Comparison of ENCODE assay signal across 34 cellular contexts in the genomic region with DNA sequence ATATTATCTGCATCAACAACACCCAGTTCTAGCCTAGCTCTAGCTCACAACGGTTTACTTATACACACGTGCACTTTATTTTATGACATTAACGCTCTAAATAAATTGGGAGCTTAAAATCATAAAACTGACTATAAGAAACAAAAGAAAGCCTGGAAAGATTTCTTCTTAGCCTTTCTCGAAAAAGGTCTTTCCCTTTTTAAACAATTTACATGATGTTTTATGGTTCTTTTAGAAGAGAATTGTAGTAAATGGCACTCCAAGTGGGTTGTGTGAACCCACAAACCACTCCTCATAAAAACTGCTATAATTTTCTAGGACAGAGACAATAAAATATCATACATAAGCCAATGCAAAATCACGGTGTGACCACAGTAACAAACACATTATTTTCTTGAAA.
"Had no signal": no experiment of that assay in that cellular context is flagged by ENCODE, and none has a peak within 500 bp of the region (broad histone marks: within the 10 kb centered on the region; RNA-seq: fewer than 3 reads in every experiment).

No MANE protein-coding gene starts in this region.

- H3K4me3 ChIP-seq: ascending aorta, cardiac muscle cell had no signal

- H3K4me1 ChIP-seq: ascending aorta had no signal

- H3K27me3 Mint-ChIP-seq: activated B cell treated with CpG ODN at 0.5 μM for 24 hours; activated CD4-positive, alpha-beta memory T cell treated with anti-CD3 and anti-CD28 coated beads for 36 hours; activated CD4-positive, alpha-beta T cell treated with anti-CD3 and anti-CD28 coated beads, Interleukin-2, amount 10 ng/mL, durations not matched to agents 24 days and 14 days; activated CD8-positive, alpha-beta T cell treated with anti-CD3 and anti-CD28 coated beads for 36 hours; activated naive CD4-positive, alpha-beta T cell treated with anti-CD3 and anti-CD28 coated beads, Interleukin-2, amount 10 ng/mL, durations not matched to agents 7 days and 5 days; activated naive CD4-positive, alpha-beta T cell treated with anti-CD3 and anti-CD28 coated beads, Interleukin-2, amount 50 U/mL, for 24 hours; activated naive CD8-positive, alpha-beta T cell; activated naive CD8-positive, alpha-beta T cell treated with anti-CD3 and anti-CD28 coated beads, Interleukin-2, amount 10 ng/mL, durations not matched to agents 7 days and 5 days; activated naive CD8-positive, alpha-beta T cell treated with anti-CD3 and anti-CD28 coated beads, Interleukin-2, amount 50 U/mL, for 24 hours; brain had no signal

- H3K9me3 Mint-ChIP-seq: activated B cell treated with CpG ODN at 0.5 μM for 24 hours; activated CD4-positive, alpha-beta memory T cell treated with anti-CD3 and anti-CD28 coated beads for 36 hours; activated CD4-positive, alpha-beta T cell treated with anti-CD3 and anti-CD28 coated beads, Interleukin-2, amount 10 ng/mL, durations not matched to agents 24 days and 14 days; activated CD8-positive, alpha-beta T cell treated with anti-CD3 and anti-CD28 coated beads for 36 hours; activated naive CD4-positive, alpha-beta T cell treated with anti-CD3 and anti-CD28 coated beads, Interleukin-2, amount 10 ng/mL, durations not matched to agents 7 days and 5 days; activated naive CD4-positive, alpha-beta T cell treated with anti-CD3 and anti-CD28 coated beads, Interleukin-2, amount 50 U/mL, for 24 hours; activated naive CD8-positive, alpha-beta T cell treated with anti-CD3 and anti-CD28 coated beads, Interleukin-2, amount 10 ng/mL, durations not matched to agents 7 days and 5 days; activated naive CD8-positive, alpha-beta T cell treated with anti-CD3 and anti-CD28 coated beads, Interleukin-2, amount 50 U/mL, for 24 hours; activated T-helper 2 cell treated with anti-CD3 and anti-CD28 coated beads, Interferon-gamma antibody, Interleukin-2, Interleukin-4, amounts not matched to agents 10 μg/mL and 5 μg/mL and 100 μg/mL, durations not matched to agents 14 hours and 24 hours and 36 hours; brain; T-helper 1 cell treated with Interleukin-12 subunit alpha and Interleukin-12 subunit beta and Interleukin-4 antibody, amounts not matched to agents 30 μg/mL and 1 μg/mL, for 36 hours; T-helper 2 cell treated with Interferon-gamma antibody and Interleukin-4, amounts not matched to agents 5 μg/mL and 100 μg/mL, for 36 hours had no signal

- H3K36me3 Mint-ChIP-seq: activated CD4-positive, alpha-beta memory T cell treated with anti-CD3 and anti-CD28 coated beads for 36 hours; activated naive CD4-positive, alpha-beta T cell treated with anti-CD3 and anti-CD28 coated beads, Interleukin-2, amount 10 ng/mL, durations not matched to agents 7 days and 5 days; activated naive CD8-positive, alpha-beta T cell treated with anti-CD3 and anti-CD28 coated beads, Interleukin-2, amount 10 ng/mL, durations not matched to agents 7 days and 5 days; brain had no signal

- H3K9me3 ChIP-seq: ascending aorta had no signal

- DNase-seq: activated B cell treated with CpG ODN at 0.5 μM for 24 hours; activated CD4-positive, alpha-beta memory T cell treated with anti-CD3 and anti-CD28 coated beads for 36 hours; activated CD4-positive, alpha-beta T cell treated with anti-CD3 and anti-CD28 coated beads for 4 hours; activated CD4-positive, alpha-beta T cell treated with anti-CD3 and anti-CD28 coated beads, Interleukin-2, amount 10 ng/mL, durations not matched to agents 24 days and 14 days; activated CD4-positive, alpha-beta T cell treated with anti-CD3 and anti-CD28 coated beads, Interleukin-2, amount 50 U/mL, for 1 hour; activated CD4-positive, alpha-beta T cell treated with anti-CD3 and anti-CD28 coated beads, Interleukin-2, amount 50 U/mL, for 4 hours; activated CD4-positive, CD25-positive, alpha-beta regulatory T cell treated with anti-CD3 and anti-CD28 coated beads, Interleukin-2, amount 50 U/mL, for 72 hours; activated CD8-positive, alpha-beta memory T cell treated with anti-CD3 and anti-CD28 coated beads, Interleukin-2, amount 50 U/mL, for 4 hours; activated CD8-positive, alpha-beta T cell treated with anti-CD3 and anti-CD28 coated beads for 36 hours; activated effector memory CD4-positive, alpha-beta T cell treated with Interleukin-2 at 50 U/mL for 16 hours; activated gamma-delta T cell; activated naive CD4-positive, alpha-beta T cell treated with anti-CD3 and anti-CD28 coated beads, Interleukin-2, amount 10 ng/mL, durations not matched to agents 7 days and 5 days; activated naive CD4-positive, alpha-beta T cell treated with Interleukin-2 at 50 U/mL for 16 hours; activated naive CD8-positive, alpha-beta T cell treated with anti-CD3 and anti-CD28 coated beads, Interleukin-2, amount 10 ng/mL, durations not matched to agents 7 days and 5 days; activated naive CD8-positive, alpha-beta T cell treated with anti-CD3 and anti-CD28 coated beads, Interleukin-2, amount 50 U/mL, for 24 hours; activated T-cell treated with anti-CD3 and anti-CD28 coated beads for 4 hours; activated T-cell treated with anti-CD3 and anti-CD28 coated beads, Interleukin-2, amount 50 U/mL, for 1 hour; activated T-cell treated with anti-CD3 and anti-CD28 coated beads, Interleukin-2, amount 50 U/mL, for 48 hours; amygdala; anterior cingulate cortex; caudate nucleus; T-helper 1 cell; T-helper 2 cell; T-helper 9 cell had no signal

- H3K27me3 ChIP-seq: ascending aorta, cardiac muscle cell had no signal

- ATAC-seq: activated CD8-positive, alpha-beta T cell treated with anti-CD3 and anti-CD28 coated beads for 36 hours; activated naive CD8-positive, alpha-beta T cell treated with anti-CD3 and anti-CD28 coated beads, Interleukin-2, amount 50 U/mL, for 24 hours had no signal

- H3K27ac Mint-ChIP-seq: activated B cell treated with CpG ODN at 0.5 μM for 24 hours; activated CD4-positive, alpha-beta memory T cell treated with anti-CD3 and anti-CD28 coated beads for 36 hours; activated CD4-positive, alpha-beta T cell treated with anti-CD3 and anti-CD28 coated beads, Interleukin-2, amount 10 ng/mL, durations not matched to agents 24 days and 14 days; activated CD8-positive, alpha-beta T cell treated with anti-CD3 and anti-CD28 coated beads for 36 hours; activated naive CD4-positive, alpha-beta T cell treated with anti-CD3 and anti-CD28 coated beads, Interleukin-2, amount 10 ng/mL, durations not matched to agents 7 days and 5 days; activated naive CD4-positive, alpha-beta T cell treated with anti-CD3 and anti-CD28 coated beads, Interleukin-2, amount 50 U/mL, for 24 hours; activated naive CD8-positive, alpha-beta T cell; activated naive CD8-positive, alpha-beta T cell treated with anti-CD3 and anti-CD28 coated beads, Interleukin-2, amount 10 ng/mL, durations not matched to agents 7 days and 5 days; activated naive CD8-positive, alpha-beta T cell treated with anti-CD3 and anti-CD28 coated beads, Interleukin-2, amount 50 U/mL, for 24 hours; activated T-helper 2 cell treated with anti-CD3 and anti-CD28 coated beads, Interferon-gamma antibody, Interleukin-2, Interleukin-4, amounts not matched to agents 10 μg/mL and 5 μg/mL and 100 μg/mL, durations not matched to agents 14 hours and 24 hours and 36 hours; brain; T-helper 1 cell treated with Interleukin-12 subunit alpha and Interleukin-12 subunit beta and Interleukin-4 antibody, amounts not matched to agents 30 μg/mL and 1 μg/mL, for 36 hours; T-helper 2 cell treated with Interferon-gamma antibody and Interleukin-4, amounts not matched to agents 5 μg/mL and 100 μg/mL, for 36 hours had no signal

- H3K27ac ChIP-seq: ascending aorta, cardiac muscle cell, VCaP had no signal

- H3K4me3 Mint-ChIP-seq: activated B cell treated with CpG ODN at 0.5 μM for 24 hours; activated CD4-positive, alpha-beta memory T cell treated with anti-CD3 and anti-CD28 coated beads for 36 hours; activated CD4-positive, alpha-beta T cell treated with anti-CD3 and anti-CD28 coated beads, Interleukin-2, amount 10 ng/mL, durations not matched to agents 24 days and 14 days; activated CD8-positive, alpha-beta T cell treated with anti-CD3 and anti-CD28 coated beads for 36 hours; activated naive CD4-positive, alpha-beta T cell treated with anti-CD3 and anti-CD28 coated beads, Interleukin-2, amount 10 ng/mL, durations not matched to agents 7 days and 5 days; activated naive CD4-positive, alpha-beta T cell treated with anti-CD3 and anti-CD28 coated beads, Interleukin-2, amount 50 U/mL, for 24 hours; activated naive CD8-positive, alpha-beta T cell; activated naive CD8-positive, alpha-beta T cell treated with anti-CD3 and anti-CD28 coated beads, Interleukin-2, amount 10 ng/mL, durations not matched to agents 7 days and 5 days; activated naive CD8-positive, alpha-beta T cell treated with anti-CD3 and anti-CD28 coated beads, Interleukin-2, amount 50 U/mL, for 24 hours; brain; T-helper 1 cell treated with Interleukin-12 subunit alpha and Interleukin-12 subunit beta and Interleukin-4 antibody, amounts not matched to agents 30 μg/mL and 1 μg/mL, for 36 hours; T-helper 2 cell treated with Interferon-gamma antibody and Interleukin-4, amounts not matched to agents 5 μg/mL and 100 μg/mL, for 36 hours had no signal

- H3K36me3 ChIP-seq: ascending aorta, cardiac muscle cell had no signal

- FAIRE-seq: bronchial epithelial cell had no signal
